18 cellular contexts compared by ENCODE assay signal in genomic region chr5:155402927-155403645, GRCh38.
DNase-seq lines count a peak whose midpoint lies in the region; ATAC-seq, FAIRE-seq and TF ChIP-seq lines count a peak whose summit lies in the region.
"Had no signal": no experiment of that assay in that cellular context is flagged by ENCODE, and none has a peak within 500 bp of the region (broad histone marks: within the 10 kb centered on the region; RNA-seq: fewer than 3 reads in every experiment).

No MANE protein-coding gene starts in this region.

- H3K36me3 Mint-ChIP-seq in astrocyte (ENCODE audit: low read depth, unreplicated experiment) = no peaks in the 10 kb centered on the region
- H3K36me3 Mint-ChIP-seq: neural progenitor cell had no signal

- WGBS in stomach, 5 donors = 64 to 94% (median 72%) methylated on average over 4 to 5 of the region's 5 CpGs

- H3K4me3 Mint-ChIP-seq in astrocyte (ENCODE audit: unreplicated experiment) = no peak overlapping the region
- H3K4me3 Mint-ChIP-seq: neural progenitor cell had no signal

- no peak overlapping the region for H2AFZ ChIP-seq in astrocyte (ENCODE audit: low read depth, low read length)
- H2AFZ ChIP-seq: GM23248, neural progenitor cell had no signal

- no peak for TF ChIP-seq CTCF in astrocyte (IDR thresholded peaks at IDR 0.05; ENCODE audit: insufficient read depth, low read depth, low read length)
- no peak for TF ChIP-seq CTCF in stomach (IDR thresholded peaks at IDR 0.05)

- H3K4me1 ChIP-seq in BLaER1 (peaks cover 44% of the 10 kb centered on the region), astrocyte (ENCODE audit: insufficient read depth, low read length) (no peaks in the 10 kb centered on the region), stomach (no peaks in the 10 kb centered on the region)
- H3K4me1 ChIP-seq: Caco-2, neural progenitor cell had no signal

- TF ChIP-seq POLR2A in stomach (IDR thresholded peaks at IDR 0.05) = no peak

- H3K27me3 ChIP-seq in BLaER1 = no peaks in the 10 kb centered on the region
- H3K27me3 ChIP-seq in astrocyte (ENCODE audit: insufficient read depth, low read length) = no peaks in the 10 kb centered on the region
- H3K27me3 ChIP-seq in stomach = no peaks in the 10 kb centered on the region
- H3K27me3 ChIP-seq: neural progenitor cell had no signal

- H3K36me3 ChIP-seq in BLaER1 = no peaks in the 10 kb centered on the region
- H3K36me3 ChIP-seq in astrocyte (ENCODE audit: insufficient read depth, low read length) = no peaks in the 10 kb centered on the region
- H3K36me3 ChIP-seq in stomach = no peaks in the 10 kb centered on the region
- H3K36me3 ChIP-seq: neural progenitor cell had no signal

- peak overlapping the region; percentile 81 for H3K27ac ChIP-seq in BLaER1
- no peak overlapping the region for H3K27ac ChIP-seq in astrocyte (ENCODE audit: low read depth, low read length)
- H3K27ac ChIP-seq in stomach = no peak overlapping the region
- H3K27ac ChIP-seq: GM23248, neural progenitor cell had no signal

- no peaks in the 10 kb centered on the region for H3K79me2 ChIP-seq in astrocyte (ENCODE audit: insufficient read depth, low read length)

- peaks cover 13% of the 10 kb centered on the region for H3K9me3 Mint-ChIP-seq in astrocyte (ENCODE audit: unreplicated experiment)

- TF ChIP-seq EP300 in stomach (IDR thresholded peaks at IDR 0.05) = no peak

- H3K4me2 ChIP-seq in BLaER1 = peak overlapping the region; percentile 91
- no peak overlapping the region for H3K4me2 ChIP-seq in astrocyte (ENCODE audit: low read length)
- H3K4me2 ChIP-seq: neural progenitor cell had no signal

- DNase-seq in M059J (ENCODE audit: low read depth) = peak; percentile 3
- DNase-seq in NCI-H345 treated with DMSO at 0.1 percent for 48 hours (lab: John Stamatoyannopoulos, UW; ENCODE audit: unreplicated experiment) = peak; percentile 78
- DNase-seq in astrocyte (ENCODE audit: low read depth) = no peak
- DNase-seq in stomach = no peak
- DNase-seq in NCI-H526 treated with DMSO at 0.1 percent for 48 hours (lab: John Stamatoyannopoulos, UW) = no peak
- DNase-seq: ACHN; activated T-cell treated with anti-CD3 and anti-CD28 coated beads, Interleukin-2, amount 50 U/mL, for 48 hours; Caco-2; caudate nucleus; GM23248; mesenchymal stem cell; SIG-M5; stimulated activated CD4-positive, alpha-beta T cell treated with anti-CD3 and anti-CD28 coated beads, Interleukin-1b, Interleukin-23, amount 100 ng/mL, for 48 hours had no signal

- no peak for FAIRE-seq in astrocyte (lab: Jason Lieb, UNC)
- FAIRE-seq: HTR-8/SVneo had no signal

- peak overlapping the region; percentile 51 for H3K4me3 ChIP-seq in BLaER1
- H3K4me3 ChIP-seq in astrocyte (ENCODE audit: insufficient read depth, low read depth, low read length) = no peak overlapping the region
- H3K4me3 ChIP-seq in stomach = no peak overlapping the region
- H3K4me3 ChIP-seq: GM23248, neural progenitor cell had no signal

- H4K20me1 ChIP-seq in BLaER1 (no peaks in the 10 kb centered on the region), astrocyte (ENCODE audit: insufficient read depth, low read length) (no peaks in the 10 kb centered on the region)

- peak overlapping the region; percentile 72 for H3K27ac Mint-ChIP-seq in astrocyte (ENCODE audit: unreplicated experiment)
- H3K27ac Mint-ChIP-seq: neural progenitor cell had no signal

- H3K9ac ChIP-seq in BLaER1 (peak overlapping the region; percentile 54; the same call in 1 of the 2 replicates), astrocyte (ENCODE audit: low read length) (no peak overlapping the region)
- H3K9ac ChIP-seq: GM23248, neural progenitor cell had no signal

- no peaks in the 10 kb centered on the region for H3K4me1 Mint-ChIP-seq in astrocyte (ENCODE audit: low read depth, unreplicated experiment)
- H3K4me1 Mint-ChIP-seq: neural progenitor cell had no signal

- intact Hi-C loops in stomach (cut with DNase I; ENCODE audit: low total_unique reads) = no loop called here

- ATAC-seq in GM21390 (IDR thresholded peaks at IDR 0.05; ENCODE audit: unreplicated experiment) (no peak), GM18867 (IDR thresholded peaks at IDR 0.05; ENCODE audit: unreplicated experiment) (no peak)

- H3K27me3 Mint-ChIP-seq in astrocyte (ENCODE audit: low read depth, unreplicated experiment) = peaks cover under 1% of the 10 kb centered on the region

- H3K9me3 ChIP-seq in BLaER1 = peaks cover 24% of the 10 kb centered on the region
- peaks cover 8% of the 10 kb centered on the region for H3K9me3 ChIP-seq in astrocyte (ENCODE audit: insufficient read depth, low read depth, low read length)
- H3K9me3 ChIP-seq in stomach = peaks cover 3 to 29% (median 10%) of the 10 kb centered on the region in 4 donors
- H3K9me3 ChIP-seq: Caco-2 had no signal

Comparison
In these comparisons a context has a peak if more than half of its experiments do, and no peak if none do; other contexts are left out.
1. DNase-seq: peak in M059J (single experiment) and NCI-H345 treated with DMSO at 0.1 percent for 48 hours (single experiment); none in astrocyte (single experiment), stomach (single experiment) and NCI-H526 treated with DMSO at 0.1 percent for 48 hours (single experiment).